12 cellular contexts compared by ENCODE assay signal in genomic region chr17:36504156-36504545, GRCh38. TPM values are rescaled to one million over a fixed set of nuclear protein-coding genes. Genes with fewer than 3 reads are reported as not detected.
DNase-seq lines count a peak whose midpoint lies in the region; ATAC-seq and TF ChIP-seq lines count a peak whose summit lies in the region.
"Had no signal": no experiment of that assay in that cellular context is flagged by ENCODE, and none has a peak within 500 bp of the region (broad histone marks: within the 10 kb centered on the region; RNA-seq: fewer than 3 reads in every experiment).

No MANE protein-coding gene starts in this region.

- H3K9me3 Mint-ChIP-seq in Caco-2 (ENCODE audit: unreplicated experiment) (no peaks in the 10 kb centered on the region), glutamatergic neuron (ENCODE audit: unreplicated experiment) (peaks cover 8% of the 10 kb centered on the region)
- H3K9me3 Mint-ChIP-seq in stimulated activated effector memory CD8-positive, alpha-beta T cell treated with anti-CD3 and anti-CD28 coated beads, Interleukin-12 subunit alpha, Interleukin-12 subunit beta, amount 100 ng/mL, for 72 hours = no peaks in the 10 kb centered on the region
- H3K9me3 Mint-ChIP-seq: CD8-positive, alpha-beta memory T cell had no signal

- no peak overlapping the region for H3K27ac Mint-ChIP-seq in Caco-2 (ENCODE audit: unreplicated experiment)
- H3K27ac Mint-ChIP-seq in glutamatergic neuron (ENCODE audit: unreplicated experiment) = peak overlapping the region; percentile 52
- peak overlapping the region; percentile 88 for H3K27ac Mint-ChIP-seq in stimulated activated effector memory CD8-positive, alpha-beta T cell treated with anti-CD3 and anti-CD28 coated beads, Interleukin-12 subunit alpha, Interleukin-12 subunit beta, amount 100 ng/mL, for 72 hours

- CTCF ChIA-PET in Caco-2 (lab: Charles Lee) = no interaction called here

- no peaks in the 10 kb centered on the region for H3K4me1 Mint-ChIP-seq in Caco-2 (ENCODE audit: low read depth, unreplicated experiment)
- H3K4me1 Mint-ChIP-seq in glutamatergic neuron (ENCODE audit: low read depth, unreplicated experiment) = peaks cover 22% of the 10 kb centered on the region
- peaks cover 5% of the 10 kb centered on the region for H3K4me1 Mint-ChIP-seq in stimulated activated effector memory CD8-positive, alpha-beta T cell treated with anti-CD3 and anti-CD28 coated beads, Interleukin-12 subunit alpha, Interleukin-12 subunit beta, amount 100 ng/mL, for 72 hours
- H3K4me1 Mint-ChIP-seq: CD8-positive, alpha-beta memory T cell had no signal

- TSS peak; percentile 7 for BruUV-seq in Caco-2 (replicated peaks; lab: Mats Ljungman, UMichigan)

- H3K27me3 ChIP-seq in Caco-2 (replicated peaks; ENCODE audit: control insufficient read depth, insufficient read depth, low read length) (no peaks in the 10 kb centered on the region), H7 (ENCODE audit: control insufficient read depth, insufficient read depth, low read length) (no peaks in the 10 kb centered on the region), colonic mucosa (no peaks in the 10 kb centered on the region)

- POLR2A ChIA-PET in Caco-2 (lab: Charles Lee) = interaction anchor here (0.6 kb wide), 1 partner anchor 12 kb away, joined by 3 read pairs; no protein-coding TSS in a partner anchor

- H3K36me3 ChIP-seq in Caco-2 (ENCODE audit: control insufficient read depth, insufficient read depth, low read length) = peaks cover 5% of the 10 kb centered on the region
- H3K36me3 ChIP-seq in H7 (replicated peaks; ENCODE audit: control insufficient read depth, insufficient read depth, low read length) = peaks cover 64% of the 10 kb centered on the region
- no peaks in the 10 kb centered on the region for H3K36me3 ChIP-seq in colonic mucosa

- TF ChIP-seq CTCF in Caco-2 (IDR thresholded peaks at IDR 0.05; ENCODE audit: insufficient read depth in 1 of 2, low read depth in 1 of 2, low read length in 1 of 2, severe bottlenecking in 1 of 2, unreplicated experiment in 1 of 2) (no peak), glutamatergic neuron (IDR thresholded peaks at IDR 0.05; ENCODE audit: partially characterized antibody, unreplicated experiment) (no peak), colonic mucosa (IDR thresholded peaks at IDR 0.05) (no peak)

- no peak for ATAC-seq in stimulated activated effector memory CD8-positive, alpha-beta T cell treated with anti-CD3 and anti-CD28 coated beads, Interleukin-12 subunit alpha, Interleukin-12 subunit beta, amount 100 ng/mL, for 72 hours
- ATAC-seq: HCT116 had no signal

- intact Hi-C loops in Caco-2 (cut with micrococcal nuclease; ENCODE audit: unreplicated experiment) = no loop called here
- intact Hi-C loops in colonic mucosa (cut with DNase I) = no loop called here

- peaks cover 53% of the 10 kb centered on the region for H3K36me3 Mint-ChIP-seq in Caco-2 (ENCODE audit: insufficient read depth, unreplicated experiment)
- H3K36me3 Mint-ChIP-seq in glutamatergic neuron (ENCODE audit: unreplicated experiment) = peaks cover 6% of the 10 kb centered on the region
- H3K36me3 Mint-ChIP-seq in stimulated activated effector memory CD8-positive, alpha-beta T cell treated with anti-CD3 and anti-CD28 coated beads, Interleukin-12 subunit alpha, Interleukin-12 subunit beta, amount 100 ng/mL, for 72 hours = peaks cover 81% of the 10 kb centered on the region

- no peaks in the 10 kb centered on the region for H3K4me1 ChIP-seq in Caco-2
- no peaks in the 10 kb centered on the region for H3K4me1 ChIP-seq in colonic mucosa
- H3K4me1 ChIP-seq: A549 had no signal

- H3K4me3 Mint-ChIP-seq in Caco-2 (ENCODE audit: unreplicated experiment) = no peak overlapping the region
- peak overlapping the region; percentile 15 for H3K4me3 Mint-ChIP-seq in glutamatergic neuron (ENCODE audit: unreplicated experiment)
- H3K4me3 Mint-ChIP-seq in stimulated activated effector memory CD8-positive, alpha-beta T cell treated with anti-CD3 and anti-CD28 coated beads, Interleukin-12 subunit alpha, Interleukin-12 subunit beta, amount 100 ng/mL, for 72 hours = no peak overlapping the region
- H3K4me3 Mint-ChIP-seq: CD8-positive, alpha-beta memory T cell had no signal

- H3K9me3 ChIP-seq in Caco-2 (no peaks in the 10 kb centered on the region), colonic mucosa (no peaks in the 10 kb centered on the region)
- H3K9me3 ChIP-seq: A549 had no signal

- DNase-seq in Caco-2 = no peak
- DNase-seq in H7 = peak; percentile 11
- DNase-seq in glutamatergic neuron = no peak
- DNase-seq in stimulated activated effector memory CD8-positive, alpha-beta T cell treated with anti-CD3 and anti-CD28 coated beads, Interleukin-12 subunit alpha, Interleukin-12 subunit beta, amount 100 ng/mL, for 72 hours (ENCODE audit: low spot score in 2 of 2) = no peak
- DNase-seq in NAMALWA (ENCODE audit: low spot score) = no peak
- no peak for DNase-seq in amygdala (lab: John Stamatoyannopoulos, UW)
- DNase-seq in colonic mucosa = no peak
- DNase-seq: CD8-positive, alpha-beta memory T cell; DMS 273 treated with DMSO at 0.1 percent for 48 hours; IMR-90 had no signal

- H3K27ac ChIP-seq in colonic mucosa = no peak overlapping the region
- H3K27ac ChIP-seq: A549 had no signal

- H3K9ac ChIP-seq in colonic mucosa (ENCODE audit: low read depth in 2 of 2, low read length in 2 of 2) = no peak overlapping the region

- H3K4me3 ChIP-seq in Caco-2 (ENCODE audit: low read depth, low read length) = no peak overlapping the region
- no peak overlapping the region for H3K4me3 ChIP-seq in H7 (ENCODE audit: insufficient read depth, low read depth, low read length)
- no peak overlapping the region for H3K4me3 ChIP-seq in colonic mucosa
- H3K4me3 ChIP-seq: A549 had no signal

- H3K27me3 Mint-ChIP-seq in Caco-2 (ENCODE audit: insufficient read depth, unreplicated experiment) = no peaks in the 10 kb centered on the region
- H3K27me3 Mint-ChIP-seq in glutamatergic neuron (ENCODE audit: unreplicated experiment) = peaks cover 15% of the 10 kb centered on the region
- H3K27me3 Mint-ChIP-seq: CD8-positive, alpha-beta memory T cell had no signal

RNA-seq across cellular contexts. Expression of gene ZNHIT3, which starts 17.7 kb away (rescaled TPM):
- total RNA-seq in Caco-2 (2022) = 58.6 and 61.9 TPM in 2 replicates
- total RNA-seq in H7 (2014; rRNA removed; shearing (Covaris generic)) = 81.8 and 85.4 TPM in 2 replicates
- 101 TPM for total RNA-seq in glutamatergic neuron (ENCODE audit: unreplicated experiment)
- 10 to 100 TPM; 29.0 to 31.6 TPM for total RNA-seq in colonic mucosa

RNA-seq across cellular contexts. Expression of gene MYO19, which starts 30.5 kb away (rescaled TPM):
- total RNA-seq in Caco-2 (2022) = 153 and 177 TPM in 2 replicates
- total RNA-seq in H7 (2014; rRNA removed; shearing (Covaris generic)) = 146 TPM in 2 replicates
- total RNA-seq in glutamatergic neuron (ENCODE audit: unreplicated experiment) = 88.4 TPM
- 100 to 1,000 TPM in 1 of 2 donors, 10 to 100 TPM in 1; 48.8 to 149 TPM for total RNA-seq in colonic mucosa

RNA-seq across cellular contexts. Expression of gene PIGW, which starts 30.6 kb away (rescaled TPM):
- total RNA-seq in Caco-2 (2022) (30.9 and 33.6 TPM in 2 replicates), glutamatergic neuron (ENCODE audit: unreplicated experiment) (10.6 TPM), colonic mucosa (10 to 100 TPM in 1 of 2 donors, 1 to 10 TPM in 1; 4.8 to 10.2 TPM)
- 9.6 and 10.7 TPM in 2 replicates for total RNA-seq in H7 (2014; rRNA removed; shearing (Covaris generic))

RNA-seq across cellular contexts. Expression of gene GGNBP2, which starts 40.6 kb away (rescaled TPM):
- total RNA-seq in Caco-2 (2022) (91.3 and 91.5 TPM in 2 replicates), glutamatergic neuron (ENCODE audit: unreplicated experiment) (105 TPM), colonic mucosa (10 to 100 TPM; 67.6 to 81.0 TPM)
- 27.6 and 35.7 TPM in 2 replicates for total RNA-seq in H7 (2014; rRNA removed; shearing (Covaris generic))
